Comparison of ENCODE assay signal across 28 cellular contexts in genomic region chr3:38016847-38017444, GRCh38. TPM values are rescaled to one million over a fixed set of nuclear protein-coding genes. Genes with fewer than 3 reads are reported as not detected.
"Had no signal": no experiment of that assay in that cellular context is flagged by ENCODE, and none has a peak within 500 bp of the region (broad histone marks: within the 10 kb centered on the region; RNA-seq: fewer than 3 reads in every experiment).

No MANE protein-coding gene starts in this region.

- H3K9me3 ChIP-seq: pancreas, psoas muscle, thoracic aorta had no signal

- H3K27me3 ChIP-seq: esophagus muscularis mucosa, foreskin keratinocyte, heart right ventricle, left lung, pancreas, spleen had no signal

- H3K27ac Mint-ChIP-seq: activated CD8-positive, alpha-beta T cell treated with anti-CD3 and anti-CD28 coated beads for 36 hours; T-helper 17 cell; type B pancreatic cell had no signal

- DNase-seq: activated CD4-positive, alpha-beta T cell treated with anti-CD3 and anti-CD28 coated beads, Interleukin-2, amount 50 U/mL, for 1 hour; activated CD4-positive, CD25-positive, alpha-beta regulatory T cell treated with anti-CD3 and anti-CD28 coated beads, Interleukin-2, amount 50 U/mL, for 72 hours; activated CD8-positive, alpha-beta T cell treated with anti-CD3 and anti-CD28 coated beads for 36 hours; activated gamma-delta T cell treated with Interleukin-2 at 50 U/mL for 16 hours; activated naive CD4-positive, alpha-beta T cell treated with anti-CD3 and anti-CD28 coated beads, Interleukin-2, amount 50 U/mL, for 16 hours; amniotic stem cell; central memory CD4-positive, alpha-beta T cell; dermis blood vessel endothelial cell; effector CD4-positive, alpha-beta T cell; foreskin keratinocyte; heart right ventricle; mesendoderm; nucleus accumbens; spleen; stimulated activated naive CD4-positive, alpha-beta T cell treated with Interleukin-2 at 50 U/mL for 16 hours; T-helper 17 cell had no signal

- H3K27ac ChIP-seq: esophagus muscularis mucosa, foreskin keratinocyte, heart right ventricle, left lung, pancreas, psoas muscle, spleen, thoracic aorta had no signal

- FAIRE-seq: astrocyte, colon, pancreas had no signal

- H3K4me3 ChIP-seq: esophagus muscularis mucosa, heart right ventricle, left lung, lung, pancreas, psoas muscle, spleen, thoracic aorta had no signal

- H3K4me1 ChIP-seq: esophagus muscularis mucosa, foreskin keratinocyte, left lung, psoas muscle had no signal

- H3K4me3 Mint-ChIP-seq: activated CD8-positive, alpha-beta T cell treated with anti-CD3 and anti-CD28 coated beads for 36 hours; T-helper 17 cell; type B pancreatic cell had no signal

- ATAC-seq: activated CD8-positive, alpha-beta T cell treated with anti-CD3 and anti-CD28 coated beads for 36 hours; foreskin keratinocyte; left lung; pancreas; psoas muscle; SK-N-SH treated with all-trans-retinoic acid at 6 μM for 48 hours; T-helper 17 cell had no signal

- H3K27me3 Mint-ChIP-seq: activated CD8-positive, alpha-beta T cell treated with anti-CD3 and anti-CD28 coated beads for 36 hours; T-helper 17 cell; type B pancreatic cell had no signal

RNA-seq across cellular contexts. Expression of gene DLEC1, which starts 22.1 kb away (rescaled TPM):
- total RNA-seq: foreskin keratinocyte, glomerular endothelial cell had no signal

RNA-seq across cellular contexts. Expression of gene VILL, which starts 26.4 kb away (rescaled TPM):
- polyA plus RNA-seq: neural cell had no signal
